ENCODE assay signal across 11 cellular contexts in genomic region chr11:124329787-124330478, GRCh38. TPM values are rescaled to one million over a fixed set of nuclear protein-coding genes. Genes with fewer than 3 reads are reported as not detected.
DNase-seq lines count a peak whose midpoint lies in the region; ATAC-seq and TF ChIP-seq lines count a peak whose summit lies in the region.
"Had no signal": no experiment of that assay in that cellular context is flagged by ENCODE, and none has a peak within 500 bp of the region (broad histone marks: within the 10 kb centered on the region; RNA-seq: fewer than 3 reads in every experiment).

No MANE protein-coding gene starts in this region.

- ATAC-seq in GM21576 (IDR thresholded peaks at IDR 0.05; ENCODE audit: unreplicated experiment) (peak; percentile 89), IMR-90 (ENCODE audit: low read depth) (peak; percentile 35; the same call in 1 of the 2 replicates), HG02798 (IDR thresholded peaks at IDR 0.05; ENCODE audit: poor library complexity, unreplicated experiment) (no peak)

- peaks cover 24% of the 10 kb centered on the region for H3K27me3 Mint-ChIP-seq in chondrocyte (ENCODE audit: low read depth)

- dilution Hi-C loops in IMR-90 (cut with HindIII; ENCODE audit: low sequenced_read_pairs, unreplicated experiment), result no loop called here

- H3K4me1 ChIP-seq in IMR-90 (ENCODE audit: control insufficient read depth, insufficient read depth, low read length) (no peaks in the 10 kb centered on the region), left ventricle myocardium inferior (no peaks in the 10 kb centered on the region)

- POLR2A ChIA-PET in IMR-90 (lab: Charles Lee; ENCODE audit: unreplicated experiment), result no interaction called here

- H4K5ac ChIP-seq in IMR-90 (ENCODE audit: low read depth, low read length), result no peak overlapping the region

- H3K27me3 ChIP-seq in GM06990 (replicated peaks; ENCODE audit: control insufficient read depth, insufficient read depth, low read length), result no peaks in the 10 kb centered on the region
- peaks cover 3% of the 10 kb centered on the region; the same call in 1 of the 2 replicates for H3K27me3 ChIP-seq in IMR-90 (ENCODE audit: control insufficient read depth, insufficient read depth, low read length)
- H3K27me3 ChIP-seq in left ventricle myocardium inferior (ENCODE audit: low read depth), result peaks cover 3% of the 10 kb centered on the region

- no peak overlapping the region for H4K8ac ChIP-seq in IMR-90 (ENCODE audit: low read depth in 2 of 2, low read length in 2 of 2)

- no peaks in the 10 kb centered on the region for H3K9me1 ChIP-seq in IMR-90 (ENCODE audit: insufficient read depth, low read length)

- H3K4ac ChIP-seq in IMR-90 (ENCODE audit: low read depth, low read length), result no peak overlapping the region

- no peak overlapping the region for H3K18ac ChIP-seq in IMR-90 (ENCODE audit: low read depth, low read length)

- H3K36me3 ChIP-seq in GM06990 (ENCODE audit: control insufficient read depth, insufficient read depth, low read length) (no peaks in the 10 kb centered on the region), IMR-90 (ENCODE audit: control insufficient read depth, insufficient read depth, low read length) (no peaks in the 10 kb centered on the region), left ventricle myocardium inferior (no peaks in the 10 kb centered on the region)

- H3K4me1 Mint-ChIP-seq in chondrocyte (ENCODE audit: low read depth), result no peaks in the 10 kb centered on the region

- H2AK5ac ChIP-seq in IMR-90 (ENCODE audit: low read depth, low read length), result no peak overlapping the region

- H3K4me2 ChIP-seq in IMR-90 (ENCODE audit: low read depth, low read length), result no peak overlapping the region

- peak; percentile 31 for TF ChIP-seq RAD21 in IMR-90 (IDR thresholded peaks at IDR 0.05; ENCODE audit: low read length)

- H3K9me3 ChIP-seq in IMR-90 (ENCODE audit: control insufficient read depth, insufficient read depth, low read length) (no peaks in the 10 kb centered on the region), left ventricle myocardium inferior (replicated peaks) (no peaks in the 10 kb centered on the region)

- H2BK120ac ChIP-seq in IMR-90 (ENCODE audit: low read depth, low read length), result no peak overlapping the region; the same call in 1 of the 2 replicates

- no peak overlapping the region for H2AFZ ChIP-seq in IMR-90 (replicated peaks; ENCODE audit: low read length, poor library complexity)

- H3K23ac ChIP-seq in IMR-90 (ENCODE audit: low read depth, low read length), result no peak overlapping the region

- no peak overlapping the region for H3K9ac ChIP-seq in IMR-90 (ENCODE audit: low read depth, low read length)

- TF ChIP-seq CTCF in GM06990 (IDR thresholded peaks at IDR 0.05; ENCODE audit: insufficient read depth, low read length, poor library complexity, severe bottlenecking) (no peak), IMR-90 (conservative IDR thresholded peaks at IDR 0.05; ENCODE audit: low read depth, low read length) (peak; percentile 30; the same call in 1 of the 2 replicates), chondrocyte (IDR thresholded peaks at IDR 0.05) (peak; percentile 36), left ventricle myocardium inferior (IDR thresholded peaks at IDR 0.05; ENCODE audit: borderline replicate concordance) (no peak)

- peak; percentile 51 for DNase-seq in GM06990 (ENCODE audit: extremely low read depth, insufficient read length)
- DNase-seq in IMR-90, result peak; percentile 2
- DNase-seq in chondrocyte (ENCODE audit: low spot score), result no peak
- no peak for DNase-seq in stimulated activated CD4-positive, alpha-beta T cell treated with anti-CD3 and anti-CD28 coated beads, Interleukin-2, amount 100 ng/mL, for 48 hours
- DNase-seq in SHP77 treated with DMSO at 0.1 percent for 48 hours (lab: John Stamatoyannopoulos, UW), result no peak
- no peak for DNase-seq in left ventricle myocardium inferior
- DNase-seq: activated naive CD8-positive, alpha-beta T cell treated with anti-CD3 and anti-CD28 coated beads, Interleukin-2, amount 10 ng/mL, durations not matched to agents 7 days and 5 days; DMS153 had no signal

- no peaks in the 10 kb centered on the region for H3K79me1 ChIP-seq in IMR-90 (ENCODE audit: low read depth in 1 of 2, low read length in 2 of 2)

- H4K91ac ChIP-seq in IMR-90 (ENCODE audit: insufficient read depth, low read depth, low read length), result no peak overlapping the region

- in situ Hi-C loops in IMR-90 (cut with MboI; ENCODE audit: low sequenced_read_pairs), result no loop called here

- intact Hi-C loops in IMR-90 (cut with micrococcal nuclease) (loop anchor here (1.0 kb wide), 1 partner anchor 259 kb away; no protein-coding TSS in a partner anchor), left ventricle myocardium inferior (cut with micrococcal nuclease) (no loop called here)

- 60% methylated on average over 1 of the region's 2 CpGs; no CpG with 5 or more reads in 1 of the 2 experiments for WGBS in IMR-90 (ENCODE audit: extremely low coverage in 2 of 2, insufficient read length in 1 of 2), 2 experiments

- H2BK5ac ChIP-seq in IMR-90 (ENCODE audit: low read depth, low read length, poor library complexity, severe bottlenecking), result no peak overlapping the region

- H2BK15ac ChIP-seq in IMR-90 (ENCODE audit: low read depth, low read length), result no peak overlapping the region

- no peak overlapping the region for H3K27ac Mint-ChIP-seq in chondrocyte (ENCODE audit: unreplicated experiment)
- H3K27ac Mint-ChIP-seq: activated naive CD8-positive, alpha-beta T cell treated with anti-CD3 and anti-CD28 coated beads, Interleukin-2, amount 10 ng/mL, durations not matched to agents 7 days and 5 days had no signal

- H3K27ac ChIP-seq in IMR-90 (ENCODE audit: insufficient read depth, low read length), result no peak overlapping the region
- H3K27ac ChIP-seq in left ventricle myocardium inferior (replicated peaks), result no peak overlapping the region

- H2AK9ac ChIP-seq in IMR-90 (replicated peaks; ENCODE audit: low read depth, low read length, poor library complexity), result no peak overlapping the region

- BruUV-seq in IMR-90 (replicated peaks; lab: Mats Ljungman, UMichigan), result no TSS peak

- CTCF ChIA-PET in IMR-90 (lab: Yijun Ruan, JAX), result interaction anchor here (1.4 to 1.6 kb wide), 2 partner anchors 258 to 260 kb away, joined by 8 to 9 read pairs; no protein-coding TSS in a partner anchor

- H3K14ac ChIP-seq in IMR-90 (replicated peaks; ENCODE audit: low read depth, low read length), result no peak overlapping the region

- H4K20me1 ChIP-seq in IMR-90 (ENCODE audit: insufficient read depth, low read length), result no peaks in the 10 kb centered on the region

- no peak for TF ChIP-seq POLR2A in IMR-90 (IDR thresholded peaks at IDR 0.05; ENCODE audit: low read depth, low read length)

- no peak overlapping the region for H3K56ac ChIP-seq in IMR-90 (ENCODE audit: extremely low read depth, insufficient read depth, low read length)

- H3K4me3 ChIP-seq in GM06990 (replicated peaks; ENCODE audit: low read depth, low read length) (no peak overlapping the region), IMR-90 (ENCODE audit: insufficient read depth, low read depth, low read length) (no peak overlapping the region), left ventricle myocardium inferior (no peak overlapping the region)

- no peak overlapping the region for H2BK20ac ChIP-seq in IMR-90 (ENCODE audit: low read depth, low read length)

- no peak overlapping the region for H3K4me3 Mint-ChIP-seq in chondrocyte (ENCODE audit: unreplicated experiment)
- H3K4me3 Mint-ChIP-seq: activated naive CD8-positive, alpha-beta T cell treated with anti-CD3 and anti-CD28 coated beads, Interleukin-2, amount 10 ng/mL, durations not matched to agents 7 days and 5 days had no signal

- H3K36me3 Mint-ChIP-seq in chondrocyte (ENCODE audit: low read depth), result no peaks in the 10 kb centered on the region
- H3K36me3 Mint-ChIP-seq: activated naive CD8-positive, alpha-beta T cell treated with anti-CD3 and anti-CD28 coated beads, Interleukin-2, amount 10 ng/mL, durations not matched to agents 7 days and 5 days had no signal

- H3K9me3 Mint-ChIP-seq in chondrocyte (ENCODE audit: low read depth), result no peaks in the 10 kb centered on the region
- H3K9me3 Mint-ChIP-seq: activated naive CD8-positive, alpha-beta T cell treated with anti-CD3 and anti-CD28 coated beads, Interleukin-2, amount 10 ng/mL, durations not matched to agents 7 days and 5 days had no signal

TF ChIP-seq in IMR-90, 13 proteins besides CTCF, POLR2A, EP300 and RAD21:
- TF ChIP-seq FOS (IDR thresholded peaks at IDR 0.05; ENCODE audit: low read depth, low read length), result no peak
- TF ChIP-seq BHLHE40 (IDR thresholded peaks at IDR 0.05; ENCODE audit: low read depth, low read length), result no peak
- TF ChIP-seq SMC3 (IDR thresholded peaks at IDR 0.05; ENCODE audit: low read depth, low read length), result peak; percentile 27; the same call in 1 of the 2 replicates

RNA-seq across cellular contexts. Expression of gene OR8D2, which starts 9.9 kb away (rescaled TPM):
- total RNA-seq in IMR-90 (2012; rRNA removed), result not detected in 2 replicates
- polyA plus RNA-seq in IMR-90 (2012; rRNA removed), result not detected in 2 replicates
- polyA plus RNA-seq in IMR-90 (2012; cell fraction: cytosol; rRNA removed), result not detected in 2 replicates
- polyA plus RNA-seq in IMR-90 (2012; cell fraction: nucleus; rRNA removed; ENCODE audit: low replicate concordance), result not detected in 2 replicates
- not detected in 3 replicates for total RNA-seq in chondrocyte
- not detected for total RNA-seq in left ventricle myocardium inferior
- total RNA-seq: activated naive CD8-positive, alpha-beta T cell treated with anti-CD3 and anti-CD28 coated beads, Interleukin-2, amount 10 ng/mL, durations not matched to agents 7 days and 5 days; mucosa of gallbladder had no signal

RNA-seq across cellular contexts. Expression of gene OR8D1, which starts 16.2 kb away (rescaled TPM):
- not detected in 2 replicates for total RNA-seq in IMR-90 (2012; rRNA removed)
- not detected in 2 replicates for polyA plus RNA-seq in IMR-90 (2012; rRNA removed)
- polyA plus RNA-seq in IMR-90 (2012; cell fraction: cytosol; rRNA removed), result not detected in 2 replicates
- not detected in 2 replicates for polyA plus RNA-seq in IMR-90 (2012; cell fraction: nucleus; rRNA removed; ENCODE audit: low replicate concordance)
- not detected in 3 replicates for total RNA-seq in chondrocyte
- not detected for total RNA-seq in left ventricle myocardium inferior
- total RNA-seq: activated naive CD8-positive, alpha-beta T cell treated with anti-CD3 and anti-CD28 coated beads, Interleukin-2, amount 10 ng/mL, durations not matched to agents 7 days and 5 days; mucosa of gallbladder had no signal

RNA-seq across cellular contexts. Expression of gene OR8B2, which starts 54.4 kb away (rescaled TPM):
- total RNA-seq in IMR-90 (2012; rRNA removed), result not detected in 2 replicates
- polyA plus RNA-seq in IMR-90 (2012; rRNA removed), result not detected in 2 replicates
- polyA plus RNA-seq in IMR-90 (2012; cell fraction: cytosol; rRNA removed), result not detected in 2 replicates
- polyA plus RNA-seq in IMR-90 (2012; cell fraction: nucleus; rRNA removed; ENCODE audit: low replicate concordance), result not detected in 2 replicates
- not detected in 3 replicates for total RNA-seq in chondrocyte
- total RNA-seq in left ventricle myocardium inferior, result not detected
- total RNA-seq: activated naive CD8-positive, alpha-beta T cell treated with anti-CD3 and anti-CD28 coated beads, Interleukin-2, amount 10 ng/mL, durations not matched to agents 7 days and 5 days; mucosa of gallbladder had no signal

Comparison
In these comparisons a context has a peak if more than half of its experiments do, and no peak if none do; other contexts are left out.
1. DNase-seq: peak in GM06990 (single experiment) and IMR-90 (single experiment); none in chondrocyte (single experiment), stimulated activated CD4-positive, alpha-beta T cell treated with anti-CD3 and anti-CD28 coated beads, Interleukin-2, amount 100 ng/mL, for 48 hours (0 of 2), SHP77 treated with DMSO at 0.1 percent for 48 hours (single experiment) and left ventricle myocardium inferior (single experiment).
2. CTCF ChIP-seq: peak in IMR-90 (single experiment) and chondrocyte (single experiment); none in GM06990 (single experiment) and left ventricle myocardium inferior (single experiment).